In genomic region chr17:29588561-29589411, GRCh38 we compare ENCODE assay signal across 8 cellular contexts. TPM values are rescaled to one million over a fixed set of nuclear protein-coding genes. Genes with fewer than 3 reads are reported as not detected.
DNase-seq lines count a peak whose midpoint lies in the region; ATAC-seq and TF ChIP-seq lines count a peak whose summit lies in the region.

No MANE protein-coding gene starts in this region.

- H3K4me3 ChIP-seq in cardiac muscle cell, result peak overlapping the region; percentile 46
- peak overlapping the region; percentile 64 for H3K4me3 ChIP-seq in lower leg skin (ENCODE audit: low read depth, poor library complexity, severe bottlenecking)

- H3K4me1 Mint-ChIP-seq in T-helper 1 cell treated with Interleukin-12 subunit alpha and Interleukin-12 subunit beta and Interleukin-4 antibody, amounts not matched to agents 30 μg/mL and 1 μg/mL, for 36 hours (ENCODE audit: low read depth), result peaks cover 55% of the 10 kb centered on the region

- H3K9me3 ChIP-seq in cardiac muscle cell (ENCODE audit: low read depth), result no peaks in the 10 kb centered on the region

- peaks cover 21% of the 10 kb centered on the region for H3K4me1 ChIP-seq in cardiac muscle cell (ENCODE audit: low read depth)

- intact Hi-C loops in Right ventricle myocardium superior (cut with DNase I) (no loop called here), lower leg skin (cut with DNase I; ENCODE audit: low total_unique reads) (no loop called here)

- ATAC-seq in Right ventricle myocardium superior (ENCODE audit: poor library complexity), result no peak
- ATAC-seq in HG03432 (IDR thresholded peaks at IDR 0.05; ENCODE audit: unreplicated experiment), result peak; percentile 18
- ATAC-seq in GM18517 (IDR thresholded peaks at IDR 0.05; ENCODE audit: unreplicated experiment), result no peak

- no peak for TF ChIP-seq CTCF in cardiac muscle cell (IDR thresholded peaks at IDR 0.05; ENCODE audit: low read depth, low read length)
- TF ChIP-seq CTCF in lower leg skin (IDR thresholded peaks at IDR 0.05), result no peak

- H3K27me3 ChIP-seq in cardiac muscle cell, result peaks cover 4% of the 10 kb centered on the region

- H3K4me3 Mint-ChIP-seq in T-helper 1 cell treated with Interleukin-12 subunit alpha and Interleukin-12 subunit beta and Interleukin-4 antibody, amounts not matched to agents 30 μg/mL and 1 μg/mL, for 36 hours, result peak overlapping the region; percentile 88

- no peaks in the 10 kb centered on the region for H3K36me3 Mint-ChIP-seq in T-helper 1 cell treated with Interleukin-12 subunit alpha and Interleukin-12 subunit beta and Interleukin-4 antibody, amounts not matched to agents 30 μg/mL and 1 μg/mL, for 36 hours (ENCODE audit: low read depth)

- no peak overlapping the region for H3K27ac ChIP-seq in cardiac muscle cell

- peak; percentile 35 to 68 for DNase-seq in cardiac muscle cell (ENCODE audit: low read depth in 1 of 2, low spot score in 1 of 2)
- no peak for DNase-seq in Right ventricle myocardium superior
- DNase-seq in central memory CD4-positive, alpha-beta T cell, result peak; percentile 37
- peak in 1 of 2 donors; percentile 21 for DNase-seq in lower leg skin (ENCODE audit: low spot score in 2 of 2)
- DNase-seq in stimulated activated naive CD4-positive, alpha-beta T cell treated with Interleukin-2 at 50 U/mL for 16 hours (lab: John Stamatoyannopoulos, UW), result peak; percentile 57

- 0 to 1% methylated on average over 2 to 23 of the region's 72 CpGs for WGBS in lower leg skin, 2 donors

- no peaks in the 10 kb centered on the region for H3K36me3 ChIP-seq in cardiac muscle cell

- TF ChIP-seq POLR2A in lower leg skin (IDR thresholded peaks at IDR 0.05), result no peak

- H3K9me3 Mint-ChIP-seq in T-helper 1 cell treated with Interleukin-12 subunit alpha and Interleukin-12 subunit beta and Interleukin-4 antibody, amounts not matched to agents 30 μg/mL and 1 μg/mL, for 36 hours, result no peaks in the 10 kb centered on the region

- H3K27ac Mint-ChIP-seq in T-helper 1 cell treated with Interleukin-12 subunit alpha and Interleukin-12 subunit beta and Interleukin-4 antibody, amounts not matched to agents 30 μg/mL and 1 μg/mL, for 36 hours, result no peak overlapping the region

- no peaks in the 10 kb centered on the region for H3K27me3 Mint-ChIP-seq in T-helper 1 cell treated with Interleukin-12 subunit alpha and Interleukin-12 subunit beta and Interleukin-4 antibody, amounts not matched to agents 30 μg/mL and 1 μg/mL, for 36 hours (ENCODE audit: low read depth)

RNA-seq across cellular contexts. Expression of gene GIT1, which starts 0.7 kb away (rescaled TPM):
- total RNA-seq in cardiac muscle cell, result 35.5 and 52.1 TPM in 2 replicates
- polyA plus RNA-seq in cardiac muscle cell, result 37.5 and 50.5 TPM in 2 replicates
- total RNA-seq in Right ventricle myocardium superior, result 28.5 TPM
- total RNA-seq in lower leg skin, result 10 to 100 TPM; 44.0 to 67.1 (median 51.3) TPM

RNA-seq across cellular contexts. Expression of gene ANKRD13B, which starts 4.1 kb away (rescaled TPM):
- total RNA-seq in cardiac muscle cell, result 7.5 and 12.7 TPM in 2 replicates
- 6.3 and 7.4 TPM in 2 replicates for polyA plus RNA-seq in cardiac muscle cell
- total RNA-seq in Right ventricle myocardium superior, result 9.3 TPM
- 10 to 100 TPM in 2 of 4 donors, 1 to 10 TPM in 2; 8.1 to 18.8 (median 11.7) TPM for total RNA-seq in lower leg skin

RNA-seq across cellular contexts. Expression of gene TP53I13, which starts 20.3 kb away (rescaled TPM):
- total RNA-seq in cardiac muscle cell, result 100 and 105 TPM in 2 replicates
- polyA plus RNA-seq in cardiac muscle cell, result 102 and 104 TPM in 2 replicates
- 39.2 TPM for total RNA-seq in Right ventricle myocardium superior
- 10 to 100 TPM; 30.2 to 55.8 (median 34.5) TPM for total RNA-seq in lower leg skin

RNA-seq across cellular contexts. Expression of gene ABHD15, which starts 21.9 kb away (rescaled TPM):
- total RNA-seq in cardiac muscle cell, result 5.8 and 7.2 TPM in 2 replicates
- polyA plus RNA-seq in cardiac muscle cell, result 4.8 and 5.3 TPM in 2 replicates
- 7.0 TPM for total RNA-seq in Right ventricle myocardium superior
- 10 to 100 TPM in 1 of 4 donors, 1 to 10 TPM in 3; 4.1 to 10.4 (median 7.5) TPM for total RNA-seq in lower leg skin

RNA-seq across cellular contexts. Expression of gene CORO6, which starts 33.9 kb away (rescaled TPM):
- 127 and 243 TPM in 2 replicates for total RNA-seq in cardiac muscle cell
- 163 and 255 TPM in 2 replicates for polyA plus RNA-seq in cardiac muscle cell
- total RNA-seq in Right ventricle myocardium superior, result 83.6 TPM
- 10 to 100 TPM in 2 of 4 donors, 1 to 10 TPM in 2; 5.7 to 19.0 (median 8.7) TPM for total RNA-seq in lower leg skin
